8 cellular contexts compared by ENCODE assay signal in genomic region chr7:108094933-108095710, GRCh38. TPM values are rescaled to one million over a fixed set of nuclear protein-coding genes. Genes with fewer than 3 reads are reported as not detected.
DNase-seq lines count a peak whose midpoint lies in the region; ATAC-seq and TF ChIP-seq lines count a peak whose summit lies in the region.

No MANE protein-coding gene starts in this region.

- H3K9ac ChIP-seq in adipocyte (ENCODE audit: low read length) = peak overlapping the region; percentile 76

- ATAC-seq in HG02759 (IDR thresholded peaks at IDR 0.05; ENCODE audit: unreplicated experiment) = peak; percentile 59
- ATAC-seq in natural killer cell treated with Interleukin-12 subunit alpha and Interleukin-12 subunit beta and Interleukin-15 and Interleukin-18, amount 100 ng/mL, for 72 hours = no peak

- TF ChIP-seq POLR2A in transverse colon (IDR thresholded peaks at IDR 0.05) = no peak

- peaks cover 14 to 37% of the 10 kb centered on the region in 2 donors for H3K27me3 Mint-ChIP-seq in natural killer cell treated with Interleukin-12 subunit alpha and Interleukin-12 subunit beta and Interleukin-15 and Interleukin-18, amount 100 ng/mL, for 72 hours

- no peak overlapping the region for H3K4me3 Mint-ChIP-seq in natural killer cell treated with Interleukin-12 subunit alpha and Interleukin-12 subunit beta and Interleukin-15 and Interleukin-18, amount 100 ng/mL, for 72 hours

- H3K36me3 ChIP-seq in adipocyte (ENCODE audit: control insufficient read depth, insufficient read depth, low read length, severe bottlenecking) = no peaks in the 10 kb centered on the region
- H3K36me3 ChIP-seq in kidney epithelial cell (ENCODE audit: control insufficient read depth, insufficient read depth, low read length) = no peaks in the 10 kb centered on the region
- no peaks in the 10 kb centered on the region for H3K36me3 ChIP-seq in transverse colon

- DNase-seq in AG10803 (ENCODE audit: low read depth) (peak; percentile 89), adipocyte (ENCODE audit: low read depth) (peak; percentile 84), kidney epithelial cell (ENCODE audit: low read depth) (peak; percentile 82), transverse colon (peak; percentile 65), MV-4-11 (lab: John Stamatoyannopoulos, UW) (no peak), coronary artery (ENCODE audit: low spot score) (no peak)
- no peak for DNase-seq in natural killer cell treated with Interleukin-12 subunit alpha and Interleukin-12 subunit beta and Interleukin-15 and Interleukin-18, amount 100 ng/mL, for 72 hours (ENCODE audit: low spot score)

- H3K27me3 ChIP-seq in adipocyte (replicated peaks; ENCODE audit: control insufficient read depth, insufficient read depth, low read length) = no peaks in the 10 kb centered on the region
- no peaks in the 10 kb centered on the region for H3K27me3 ChIP-seq in kidney epithelial cell (ENCODE audit: control insufficient read depth, insufficient read depth, low read length)
- no peaks in the 10 kb centered on the region for H3K27me3 ChIP-seq in transverse colon

- H3K27ac ChIP-seq in transverse colon (peak overlapping the region; percentile 62 to 78 (median 75)), coronary artery (peak overlapping the region in 1 of 2 donors; percentile 30)

- TF ChIP-seq CTCF in AG10803 (conservative IDR thresholded peaks at IDR 0.05; ENCODE audit: low read length) (no peak), kidney epithelial cell (IDR thresholded peaks at IDR 0.05; ENCODE audit: insufficient read depth, low read length, poor library complexity, severe bottlenecking) (no peak), transverse colon (IDR thresholded peaks at IDR 0.05) (no peak), coronary artery (IDR thresholded peaks at IDR 0.05) (no peak)

- in situ Hi-C loops in transverse colon (cut with MboI; ENCODE audit: low pct_ligation_motif_present in 1 of 4, low pct_unique_long_range_greater_than_20kb in 1 of 4, low sequenced_read_pairs in 3 of 4) = no loop called here

- H3K4me1 Mint-ChIP-seq in natural killer cell treated with Interleukin-12 subunit alpha and Interleukin-12 subunit beta and Interleukin-15 and Interleukin-18, amount 100 ng/mL, for 72 hours (ENCODE audit: low read depth in 2 of 2) = peaks cover 0 to 3% of the 10 kb centered on the region in 2 donors

- no peaks in the 10 kb centered on the region for H3K36me3 Mint-ChIP-seq in natural killer cell treated with Interleukin-12 subunit alpha and Interleukin-12 subunit beta and Interleukin-15 and Interleukin-18, amount 100 ng/mL, for 72 hours

- H3K4me3 ChIP-seq in AG10803 (ENCODE audit: low read length) (no peak overlapping the region), adipocyte (ENCODE audit: low read length) (peak overlapping the region; percentile 45), kidney epithelial cell (ENCODE audit: low read depth, low read length) (no peak overlapping the region), transverse colon (no peak overlapping the region), coronary artery (no peak overlapping the region)

- H3K9me3 Mint-ChIP-seq in natural killer cell treated with Interleukin-12 subunit alpha and Interleukin-12 subunit beta and Interleukin-15 and Interleukin-18, amount 100 ng/mL, for 72 hours = no peaks in the 10 kb centered on the region

- 19 to 35% methylated on average over 4 to 7 of the region's 7 CpGs for WGBS in transverse colon (ENCODE audit: low coverage in 1 of 2), 2 donors

- intact Hi-C loops in transverse colon (cut with DNase I; ENCODE audit: low total_unique reads) = loop anchor here (5.0 kb wide), 1 partner anchor 93 kb away; the partner anchor contains the start of gene LAMB1

- no peak for TF ChIP-seq EP300 in transverse colon (IDR thresholded peaks at IDR 0.05; ENCODE audit: low read depth)

- H3K27ac Mint-ChIP-seq in natural killer cell treated with Interleukin-12 subunit alpha and Interleukin-12 subunit beta and Interleukin-15 and Interleukin-18, amount 100 ng/mL, for 72 hours = no peak overlapping the region

- peaks cover 42% of the 10 kb centered on the region for H3K4me1 ChIP-seq in adipocyte (ENCODE audit: control insufficient read depth, insufficient read depth, low read length)
- H3K4me1 ChIP-seq in transverse colon = peaks cover 5 to 23% (median 17%) of the 10 kb centered on the region in 4 donors

- no peaks in the 10 kb centered on the region for H3K9me3 ChIP-seq in adipocyte (ENCODE audit: control insufficient read depth, low read length)
- H3K9me3 ChIP-seq in transverse colon = no peaks in the 10 kb centered on the region

RNA-seq across cellular contexts. Expression of gene LAMB4, which starts 35.0 kb away (rescaled TPM):
- total RNA-seq in kidney epithelial cell (0.62 TPM in 1 of 2 replicates, not detected in the other), transverse colon (not detected)
- total RNA-seq in natural killer cell treated with Interleukin-12 subunit alpha and Interleukin-12 subunit beta and Interleukin-15 and Interleukin-18, amount 100 ng/mL, for 72 hours = not detected

Comparison
In these comparisons a context has a peak if more than half of its experiments do, and no peak if none do; other contexts are left out.
1. DNase-seq: peak in AG10803 (single experiment), adipocyte (single experiment), kidney epithelial cell (single experiment) and transverse colon (single experiment); none in MV-4-11 (single experiment), coronary artery (single experiment) and natural killer cell treated with Interleukin-12 subunit alpha and Interleukin-12 subunit beta and Interleukin-15 and Interleukin-18, amount 100 ng/mL, for 72 hours (single experiment).